ENCODE assay signal across 8 cellular contexts in the genomic region with DNA sequence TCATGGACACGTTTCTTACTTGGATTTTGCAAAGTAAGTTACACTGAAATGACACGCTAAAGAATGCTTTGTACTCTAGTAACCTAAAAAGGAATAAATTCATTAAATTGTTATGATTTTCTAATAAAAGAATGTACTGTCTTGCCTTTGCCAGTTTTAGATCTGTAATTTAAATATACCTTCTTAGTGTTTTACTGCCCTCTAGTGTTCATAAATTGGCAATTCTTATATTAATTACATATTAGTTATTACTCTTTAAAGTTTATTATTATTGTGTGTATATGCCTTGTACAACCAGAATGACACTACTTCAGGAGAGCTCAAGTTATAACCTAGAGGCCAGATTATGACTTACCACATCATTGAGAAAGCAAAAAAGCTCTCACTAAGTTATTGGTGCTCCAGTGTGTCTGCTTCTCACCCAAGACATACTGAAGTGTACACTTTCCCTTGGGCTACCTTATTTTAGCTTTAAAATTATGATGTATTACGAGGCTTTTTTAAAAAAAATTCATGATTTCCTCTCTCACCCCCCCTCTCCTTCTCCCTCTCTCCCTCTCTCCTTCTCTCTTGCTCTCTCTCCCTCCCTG.
DNase-seq lines count a peak whose midpoint lies in the region; ATAC-seq and FAIRE-seq lines count a peak whose summit lies in the region.

No MANE protein-coding gene starts in this region.

- ATAC-seq in GM18867 (IDR thresholded peaks at IDR 0.05; ENCODE audit: unreplicated experiment): peak; percentile 63

- peak; percentile 26 for DNase-seq in NCI-H2081 treated with DMSO at 0.1 percent for 48 hours (lab: John Stamatoyannopoulos, UW)
- DNase-seq in astrocyte of the hippocampus (ENCODE audit: low read depth, low spot score): peak; percentile 25
- peak; percentile 35 for DNase-seq in left kidney (ENCODE audit: low read depth, low spot score)
- DNase-seq in effector CD4-positive, alpha-beta T cell: no peak
- DNase-seq in stimulated activated CD4-positive, alpha-beta T cell treated with anti-CD3 and anti-CD28 coated beads, Interleukin-2, amount 100 ng/mL, for 48 hours: no peak
- DNase-seq in activated T-cell treated with anti-CD3 and anti-CD28 coated beads, Interleukin-2, amount 50 U/mL, for 1 hour: no peak

- peak; percentile 97 for FAIRE-seq in A204.1 (lab: Jason Lieb, UNC)

Comparison
In these comparisons a context has a peak if more than half of its experiments do, and no peak if none do; other contexts are left out.
1. DNase-seq: peak in NCI-H2081 treated with DMSO at 0.1 percent for 48 hours (single experiment), astrocyte of the hippocampus (single experiment) and left kidney (single experiment); none in effector CD4-positive, alpha-beta T cell (single experiment), stimulated activated CD4-positive, alpha-beta T cell treated with anti-CD3 and anti-CD28 coated beads, Interleukin-2, amount 100 ng/mL, for 48 hours (0 of 2) and activated T-cell treated with anti-CD3 and anti-CD28 coated beads, Interleukin-2, amount 50 U/mL, for 1 hour (single experiment).